Comparison of ENCODE assay signal across 1 cellular context in the genomic region with DNA sequence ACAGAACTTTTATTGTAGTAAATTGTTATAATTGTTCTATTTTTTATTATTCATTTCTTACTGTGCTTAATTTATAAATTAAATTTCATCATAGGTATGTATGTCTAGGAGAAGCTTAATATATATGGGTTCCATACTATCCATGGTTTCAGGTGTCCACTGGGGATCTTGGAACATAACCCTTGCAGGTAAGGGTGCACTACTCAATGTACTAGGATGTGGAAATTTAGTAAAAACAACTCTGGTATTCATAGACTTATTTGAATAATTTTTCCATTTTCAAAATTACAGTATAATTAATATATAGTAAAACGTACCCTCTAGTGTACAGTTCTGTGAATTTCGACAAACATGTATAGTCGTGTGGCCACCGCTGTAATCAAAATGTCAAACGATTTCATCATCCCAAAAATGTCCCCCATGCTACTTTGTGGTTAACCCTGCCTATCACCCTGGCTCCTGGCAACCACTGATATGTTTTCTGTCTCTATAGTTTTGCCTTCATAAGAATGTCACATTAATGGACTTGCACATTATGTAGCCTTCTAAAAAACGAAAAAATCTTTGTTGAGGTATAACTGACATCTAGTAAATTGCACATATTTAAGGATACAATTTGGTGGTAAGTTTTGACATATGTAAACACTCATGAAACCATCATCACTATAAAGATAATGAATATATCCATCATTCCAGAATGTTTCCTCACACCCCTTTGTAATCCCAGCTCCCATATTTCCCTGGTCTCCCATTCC.
TF ChIP-seq lines count a peak whose summit lies in the region.

No MANE protein-coding gene starts in this region.

TF ChIP-seq in K562, 482 proteins besides CTCF, POLR2A, EP300 and RAD21 (continued from another document and continues in another):
- no peak for TF ChIP-seq TAF9B (IDR thresholded peaks at IDR 0.05; ENCODE audit: partially characterized antibody)
- TF ChIP-seq DPF2 (IDR thresholded peaks at IDR 0.05) = peak; percentile 96
- TF ChIP-seq GABPB2 (CRISPR knock-in tag; conservative IDR thresholded peaks at IDR 0.05) = no peak
- TF ChIP-seq ZFX (CRISPR knock-in tag; IDR thresholded peaks at IDR 0.05) = no peak
- TF ChIP-seq TBP (optimal IDR thresholded peaks at IDR 0.05; ENCODE audit: low read depth, low read length) = no peak
- TF ChIP-seq ZNF324 (CRISPR knock-in tag; IDR thresholded peaks at IDR 0.05) = no peak
- peak; percentile 47 for TF ChIP-seq NFE2 (IDR thresholded peaks at IDR 0.05; ENCODE audit: low read depth)
- no peak for TF ChIP-seq NCOA6 (IDR thresholded peaks at IDR 0.05)
- TF ChIP-seq, protein P1, sequence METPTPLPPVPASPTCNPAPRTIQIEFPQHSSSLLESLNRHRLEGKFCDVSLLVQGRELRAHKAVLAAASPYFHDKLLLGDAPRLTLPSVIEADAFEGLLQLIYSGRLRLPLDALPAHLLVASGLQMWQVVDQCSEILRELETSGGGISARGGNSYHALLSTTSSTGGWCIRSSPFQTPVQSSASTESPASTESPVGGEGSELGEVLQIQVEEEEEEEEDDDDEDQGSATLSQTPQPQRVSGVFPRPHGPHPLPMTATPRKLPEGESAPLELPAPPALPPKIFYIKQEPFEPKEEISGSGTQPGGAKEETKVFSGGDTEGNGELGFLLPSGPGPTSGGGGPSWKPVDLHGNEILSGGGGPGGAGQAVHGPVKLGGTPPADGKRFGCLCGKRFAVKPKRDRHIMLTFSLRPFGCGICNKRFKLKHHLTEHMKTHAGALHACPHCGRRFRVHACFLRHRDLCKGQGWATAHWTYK (CRISPR knock-in tag; IDR thresholded peaks at IDR 0.05) = peak; percentile 30; the same call in 1 of the 2 replicates
- peak; percentile 61 for TF ChIP-seq GATA2 (CRISPR knock-in tag; IDR thresholded peaks at IDR 0.05)
- TF ChIP-seq ZNF431 (CRISPR knock-in tag; IDR thresholded peaks at IDR 0.05) = no peak
- no peak for TF ChIP-seq KDM4B (IDR thresholded peaks at IDR 0.05; ENCODE audit: borderline replicate concordance in 2 of 2, low read depth in 1 of 2)
- peak in 1 of 3 experiments; percentile 67 for TF ChIP-seq YY1 (IDR thresholded peaks at IDR 0.05; ENCODE audit: borderline replicate concordance in 1 of 3, control insufficient read depth in 1 of 3, extremely low read depth in 1 of 3, insufficient read depth in 3 of 3, insufficient read length in 1 of 3, insufficient replicate concordance in 2 of 3, low read depth in 1 of 3, low read length in 2 of 3)
- TF ChIP-seq ASH1L (IDR thresholded peaks at IDR 0.05; ENCODE audit: borderline replicate concordance, low read depth, partially characterized antibody) = no peak
- no peak for TF ChIP-seq ESRRB (CRISPR knock-in tag; IDR thresholded peaks at IDR 0.05; ENCODE audit: borderline replicate concordance)
- TF ChIP-seq KDM5B (IDR thresholded peaks at IDR 0.05; ENCODE audit: insufficient replicate concordance, low read depth, low read length) = no peak
- TF ChIP-seq MTA2 (IDR thresholded peaks at IDR 0.05; ENCODE audit: low read depth) = peak; percentile 81
- TF ChIP-seq ZNF274 (IDR thresholded peaks at IDR 0.05; ENCODE audit: borderline replicate concordance, low read depth, low read length) = no peak
- TF ChIP-seq MBD2 (IDR thresholded peaks at IDR 0.05; ENCODE audit: borderline replicate concordance, low read depth) = peak; percentile 71
- TF ChIP-seq TAL1 (IDR thresholded peaks at IDR 0.05) = peak; percentile 92
- peak; percentile 56; the same call in 1 of the 2 replicates for TF ChIP-seq HDAC2 (IDR thresholded peaks at IDR 0.05)
- TF ChIP-seq ZNF398 (CRISPR knock-in tag; IDR thresholded peaks at IDR 0.05) = no peak
- TF ChIP-seq PML (IDR thresholded peaks at IDR 0.05; ENCODE audit: low read length) = peak; percentile 91
- no peak for TF ChIP-seq ETS2 (tag; IDR thresholded peaks at IDR 0.05; ENCODE audit: borderline replicate concordance, poor library complexity, severe bottlenecking)
- TF ChIP-seq ZNF586 (CRISPR knock-in tag; conservative IDR thresholded peaks at IDR 0.05) = 0 out of 2 replicates have a peak, but pooled peaks have one; percentile 81
- TF ChIP-seq ATF3 (IDR thresholded peaks at IDR 0.05) = peak; percentile 99
- TF ChIP-seq ATF3 (CRISPR knock-in tag; conservative IDR thresholded peaks at IDR 0.05) = peak; percentile 74; the same call in 1 of the 2 replicates
- no peak for TF ChIP-seq KAT2B (IDR thresholded peaks at IDR 0.05; ENCODE audit: low read depth, low read length)
- no peak for TF ChIP-seq USF1 (CRISPR knock-in tag; IDR thresholded peaks at IDR 0.05)
- no peak for TF ChIP-seq NFYB (IDR thresholded peaks at IDR 0.05; ENCODE audit: extremely low read depth, insufficient read length)
- TF ChIP-seq, protein P2, sequence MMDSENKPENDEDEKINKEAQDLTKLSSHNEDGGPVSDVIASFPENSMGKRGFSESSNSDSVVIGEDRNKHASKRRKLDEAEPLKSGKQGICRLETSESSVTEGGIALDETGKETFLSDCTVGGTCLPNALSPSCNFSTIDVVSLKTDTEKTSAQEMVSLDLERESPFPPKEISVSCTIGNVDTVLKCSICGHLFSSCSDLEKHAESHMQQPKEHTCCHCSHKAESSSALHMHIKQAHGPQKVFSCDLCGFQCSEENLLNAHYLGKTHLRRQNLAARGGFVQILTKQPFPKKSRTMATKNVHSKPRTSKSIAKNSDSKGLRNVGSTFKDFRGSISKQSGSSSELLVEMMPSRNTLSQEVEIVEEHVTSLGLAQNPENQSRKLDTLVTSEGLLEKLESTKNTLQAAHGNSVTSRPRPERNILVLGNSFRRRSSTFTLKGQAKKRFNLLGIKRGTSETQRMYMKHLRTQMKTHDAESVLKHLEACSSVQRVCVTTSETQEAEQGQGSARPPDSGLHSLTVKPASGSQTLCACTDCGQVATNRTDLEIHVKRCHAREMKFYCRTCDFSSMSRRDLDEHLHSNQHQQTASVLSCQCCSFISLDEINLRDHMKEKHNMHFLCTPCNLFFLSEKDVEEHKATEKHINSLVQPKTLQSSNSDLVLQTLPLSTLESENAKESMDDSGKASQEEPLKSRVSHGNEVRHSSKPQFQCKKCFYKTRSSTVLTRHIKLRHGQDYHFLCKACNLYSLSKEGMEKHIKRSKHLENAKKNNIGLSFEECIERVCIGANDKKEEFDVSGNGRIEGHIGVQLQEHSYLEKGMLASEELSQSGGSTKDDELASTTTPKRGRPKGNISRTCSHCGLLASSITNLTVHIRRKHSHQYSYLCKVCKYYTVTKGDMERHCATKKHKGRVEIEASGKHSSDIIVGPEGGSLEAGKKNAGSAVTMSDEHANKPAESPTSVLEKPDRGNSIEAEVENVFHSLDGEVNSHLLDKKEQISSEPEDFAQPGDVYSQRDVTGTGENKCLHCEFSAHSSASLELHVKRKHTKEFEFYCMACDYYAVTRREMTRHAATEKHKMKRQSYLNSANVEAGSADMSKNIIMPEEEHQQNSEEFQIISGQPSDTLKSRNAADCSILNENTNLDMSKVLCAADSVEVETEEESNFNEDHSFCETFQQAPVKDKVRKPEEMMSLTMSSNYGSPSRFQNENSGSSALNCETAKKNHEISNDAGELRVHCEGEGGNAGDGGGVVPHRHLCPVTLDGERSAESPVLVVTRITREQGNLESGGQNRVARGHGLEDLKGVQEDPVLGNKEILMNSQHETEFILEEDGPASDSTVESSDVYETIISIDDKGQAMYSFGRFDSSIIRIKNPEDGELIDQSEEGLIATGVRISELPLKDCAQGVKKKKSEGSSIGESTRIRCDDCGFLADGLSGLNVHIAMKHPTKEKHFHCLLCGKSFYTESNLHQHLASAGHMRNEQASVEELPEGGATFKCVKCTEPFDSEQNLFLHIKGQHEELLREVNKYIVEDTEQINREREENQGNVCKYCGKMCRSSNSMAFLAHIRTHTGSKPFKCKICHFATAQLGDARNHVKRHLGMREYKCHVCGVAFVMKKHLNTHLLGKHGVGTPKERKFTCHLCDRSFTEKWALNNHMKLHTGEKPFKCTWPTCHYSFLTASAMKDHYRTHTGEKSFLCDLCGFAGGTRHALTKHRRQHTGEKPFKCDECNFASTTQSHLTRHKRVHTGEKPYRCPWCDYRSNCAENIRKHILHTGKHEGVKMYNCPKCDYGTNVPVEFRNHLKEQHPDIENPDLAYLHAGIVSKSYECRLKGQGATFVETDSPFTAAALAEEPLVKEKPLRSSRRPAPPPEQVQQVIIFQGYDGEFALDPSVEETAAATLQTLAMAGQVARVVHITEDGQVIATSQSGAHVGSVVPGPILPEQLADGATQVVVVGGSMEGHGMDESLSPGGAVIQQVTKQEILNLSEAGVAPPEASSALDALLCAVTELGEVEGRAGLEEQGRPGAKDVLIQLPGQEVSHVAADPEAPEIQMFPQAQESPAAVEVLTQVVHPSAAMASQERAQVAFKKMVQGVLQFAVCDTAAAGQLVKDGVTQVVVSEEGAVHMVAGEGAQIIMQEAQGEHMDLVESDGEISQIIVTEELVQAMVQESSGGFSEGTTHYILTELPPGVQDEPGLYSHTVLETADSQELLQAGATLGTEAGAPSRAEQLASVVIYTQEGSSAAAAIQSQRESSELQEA (IDR thresholded peaks at IDR 0.05; ENCODE audit: low read depth) = no peak
- peak; percentile 54; the same call in 1 of the 2 replicates for TF ChIP-seq HMBOX1 (IDR thresholded peaks at IDR 0.05)
- no peak; the same call in 1 of the 2 replicates for TF ChIP-seq C11orf30 (IDR thresholded peaks at IDR 0.05; ENCODE audit: low read depth)
- no peak for TF ChIP-seq MCM5 (IDR thresholded peaks at IDR 0.05; ENCODE audit: low read depth)
- TF ChIP-seq CUX1 (CRISPR knock-in tag; IDR thresholded peaks at IDR 0.05) = no peak
